In genomic region chr2:42200534-42201227, GRCh38 we compare ENCODE assay signal across 1 cellular context.
TF ChIP-seq lines count a peak whose summit lies in the region.

No MANE protein-coding gene starts in this region.

TF ChIP-seq in HepG2, 621 proteins besides CTCF, POLR2A, EP300 and RAD21 (continued from another document):
- TF ChIP-seq ZIK1 (CRISPR knock-in tag; IDR thresholded peaks at IDR 0.05; ENCODE audit: borderline replicate concordance, low read depth), result no peak
- no peak for TF ChIP-seq BHLHE40 (IDR thresholded peaks at IDR 0.05; ENCODE audit: low read length)
- TF ChIP-seq, protein P1, sequence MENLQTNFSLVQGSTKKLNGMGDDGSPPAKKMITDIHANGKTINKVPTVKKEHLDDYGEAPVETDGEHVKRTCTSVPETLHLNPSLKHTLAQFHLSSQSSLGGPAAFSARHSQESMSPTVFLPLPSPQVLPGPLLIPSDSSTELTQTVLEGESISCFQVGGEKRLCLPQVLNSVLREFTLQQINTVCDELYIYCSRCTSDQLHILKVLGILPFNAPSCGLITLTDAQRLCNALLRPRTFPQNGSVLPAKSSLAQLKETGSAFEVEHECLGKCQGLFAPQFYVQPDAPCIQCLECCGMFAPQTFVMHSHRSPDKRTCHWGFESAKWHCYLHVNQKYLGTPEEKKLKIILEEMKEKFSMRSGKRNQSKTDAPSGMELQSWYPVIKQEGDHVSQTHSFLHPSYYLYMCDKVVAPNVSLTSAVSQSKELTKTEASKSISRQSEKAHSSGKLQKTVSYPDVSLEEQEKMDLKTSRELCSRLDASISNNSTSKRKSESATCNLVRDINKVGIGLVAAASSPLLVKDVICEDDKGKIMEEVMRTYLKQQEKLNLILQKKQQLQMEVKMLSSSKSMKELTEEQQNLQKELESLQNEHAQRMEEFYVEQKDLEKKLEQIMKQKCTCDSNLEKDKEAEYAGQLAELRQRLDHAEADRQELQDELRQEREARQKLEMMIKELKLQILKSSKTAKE (CRISPR knock-in tag; IDR thresholded peaks at IDR 0.05; ENCODE audit: borderline replicate concordance), result no peak
- no peak for TF ChIP-seq MEIS1 (CRISPR knock-in tag; IDR thresholded peaks at IDR 0.05; ENCODE audit: borderline replicate concordance)
- no peak for TF ChIP-seq U2AF1 (optimal IDR thresholded peaks at IDR 0.05; ENCODE audit: low read depth, low read length)
- no peak for TF ChIP-seq TP53 (CRISPR knock-in tag; conservative IDR thresholded peaks at IDR 0.05)
- TF ChIP-seq KLF9 (CRISPR knock-in tag; IDR thresholded peaks at IDR 0.05; ENCODE audit: low read depth), result no peak
- TF ChIP-seq HNF1B (CRISPR knock-in tag; IDR thresholded peaks at IDR 0.05), result no peak
- TF ChIP-seq SRY (CRISPR knock-in tag; IDR thresholded peaks at IDR 0.05), result no peak
- TF ChIP-seq AGO2 (optimal IDR thresholded peaks at IDR 0.05; ENCODE audit: low read depth, low read length), result peak; percentile 24
- TF ChIP-seq ZNF570 (CRISPR knock-in tag; IDR thresholded peaks at IDR 0.05; ENCODE audit: borderline replicate concordance), result no peak
- TF ChIP-seq ZFP41 (CRISPR knock-in tag; IDR thresholded peaks at IDR 0.05; ENCODE audit: borderline replicate concordance), result no peak
- no peak for TF ChIP-seq FOXJ3 (CRISPR knock-in tag; IDR thresholded peaks at IDR 0.05; ENCODE audit: borderline replicate concordance)
- TF ChIP-seq KLF13 (CRISPR knock-in tag; IDR thresholded peaks at IDR 0.05), result no peak
- 0 out of 2 replicates have a peak, but pooled peaks have one; percentile 42 for TF ChIP-seq STAT6 (CRISPR knock-in tag; IDR thresholded peaks at IDR 0.05; ENCODE audit: borderline replicate concordance)
- no peak for TF ChIP-seq TRIM24 (CRISPR knock-in tag; IDR thresholded peaks at IDR 0.05)
- TF ChIP-seq MAFF (IDR thresholded peaks at IDR 0.05; ENCODE audit: low read depth, low read length), result peak; percentile 61
- TF ChIP-seq SP4 (CRISPR knock-in tag; IDR thresholded peaks at IDR 0.05), result no peak
- TF ChIP-seq NAIF1 (CRISPR knock-in tag; IDR thresholded peaks at IDR 0.05; ENCODE audit: borderline replicate concordance), result no peak
- TF ChIP-seq ZNF260 (CRISPR knock-in tag; IDR thresholded peaks at IDR 0.05; ENCODE audit: borderline replicate concordance, low read depth), result no peak
- TF ChIP-seq ZNF24 (IDR thresholded peaks at IDR 0.05), result no peak
- TF ChIP-seq TEAD2 (CRISPR knock-in tag; IDR thresholded peaks at IDR 0.05), result no peak
- TF ChIP-seq FLYWCH1 (CRISPR knock-in tag; IDR thresholded peaks at IDR 0.05), result no peak
- no peak for TF ChIP-seq TFAP4 (IDR thresholded peaks at IDR 0.05; ENCODE audit: borderline replicate concordance, low read depth)
- TF ChIP-seq RBM22 (optimal IDR thresholded peaks at IDR 0.05; ENCODE audit: low read length), result peak; percentile 55
- TF ChIP-seq SNRNP70 (IDR thresholded peaks at IDR 0.05; ENCODE audit: low read depth, low read length), result no peak
- peak; percentile 61 to 73 for TF ChIP-seq MAFK (conservative IDR thresholded peaks at IDR 0.05 in 1 of 2, IDR thresholded peaks at IDR 0.05 in 1 of 2; ENCODE audit: low read length in 2 of 2)
- no peak for TF ChIP-seq ATRX (CRISPR knock-in tag; IDR thresholded peaks at IDR 0.05; ENCODE audit: borderline replicate concordance)
- TF ChIP-seq ZBTB49 (CRISPR knock-in tag; IDR thresholded peaks at IDR 0.05; ENCODE audit: borderline replicate concordance), result no peak
- no peak for TF ChIP-seq ZNF12 (CRISPR knock-in tag; IDR thresholded peaks at IDR 0.05)
- TF ChIP-seq PLSCR1 (CRISPR knock-in tag; IDR thresholded peaks at IDR 0.05; ENCODE audit: borderline replicate concordance), result no peak
- no peak for TF ChIP-seq NFRKB (IDR thresholded peaks at IDR 0.05)
- no peak for TF ChIP-seq ZNF713 (CRISPR knock-in tag; IDR thresholded peaks at IDR 0.05)
- no peak for TF ChIP-seq ZSCAN22 (CRISPR knock-in tag; IDR thresholded peaks at IDR 0.05)
